In the genomic region with DNA sequence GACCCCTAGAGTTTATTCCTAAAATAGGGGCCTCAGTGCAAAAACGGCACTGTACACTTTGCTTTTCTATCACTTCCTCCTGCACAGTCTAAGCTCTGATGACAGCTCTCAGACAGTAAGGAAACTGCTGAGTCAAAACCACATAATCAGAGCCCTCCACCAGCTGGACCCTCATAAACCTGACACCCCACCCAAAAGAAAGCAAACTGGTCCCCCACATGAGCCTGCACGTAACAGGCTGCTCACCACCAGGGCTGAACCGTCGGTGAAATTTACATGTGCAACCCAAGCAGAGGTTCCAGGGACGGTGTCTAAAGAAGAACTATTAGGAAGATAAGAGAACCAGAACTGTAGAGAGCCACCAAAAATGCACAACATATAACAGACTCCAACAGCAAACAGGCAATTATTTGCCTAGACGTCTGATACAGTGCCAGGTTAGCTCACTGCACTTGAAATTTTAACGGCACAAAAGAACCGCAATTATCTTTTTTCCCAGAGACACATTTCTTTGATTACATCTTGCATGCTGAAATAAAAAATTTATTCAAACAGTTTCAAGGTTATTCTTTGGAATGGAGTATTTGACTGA, we compare ENCODE assay signal across 8 cellular contexts. TPM values are rescaled to one million over a fixed set of nuclear protein-coding genes. Genes with fewer than 3 reads are reported as not detected.
A peak's percentile ranks its signal among the peaks of the same experiment; 100 is the strongest.
DNase-seq lines count a peak whose midpoint lies in the region; ATAC-seq and TF ChIP-seq lines count a peak whose summit lies in the region.

No MANE protein-coding gene starts in this region.

- TF ChIP-seq CTCF in GM10266 (IDR thresholded peaks at IDR 0.05; ENCODE audit: control insufficient read depth, insufficient read depth, low read depth, missing control alignments) (no peak), brain (conservative IDR thresholded peaks at IDR 0.05) (no peak), osteoblast (IDR thresholded peaks at IDR 0.05; ENCODE audit: extremely low read depth, low read depth, low read length) (no peak), WERI-Rb-1 (IDR thresholded peaks at IDR 0.05; ENCODE audit: low read depth, low read length) (no peak), ascending aorta (IDR thresholded peaks at IDR 0.05) (no peak), neural progenitor cell (IDR thresholded peaks at IDR 0.05) (no peak)

- H3K27ac ChIP-seq in osteoblast (ENCODE audit: low read depth, low read length) (peak overlapping the region; percentile 38), WERI-Rb-1 (no peak overlapping the region), ascending aorta (no peak overlapping the region), neural progenitor cell (no peak overlapping the region)

- H3K4me1 Mint-ChIP-seq in brain (peaks cover 43% of the 10 kb centered on the region), neural progenitor cell (peaks cover 2% of the 10 kb centered on the region)

- H3K4me3 Mint-ChIP-seq in brain: peak overlapping the region in 3 of 5 experiments; percentile 14 to 55 (median 44)
- no peak overlapping the region for H3K4me3 Mint-ChIP-seq in neural progenitor cell

- DNase-seq in GM10266 (ENCODE audit: extremely low spot score): peak; percentile 30
- DNase-seq in NCI-H1436 (lab: John Stamatoyannopoulos, UW): peak; percentile 40
- DNase-seq in osteoblast (ENCODE audit: insufficient read length, low spot score, missing footprints): no peak
- no peak for DNase-seq in WERI-Rb-1
- no peak for DNase-seq in ascending aorta (ENCODE audit: low spot score in 2 of 2)
- no peak for DNase-seq in neural progenitor cell (ENCODE audit: low spot score)

- H3K4me1 ChIP-seq in osteoblast (ENCODE audit: insufficient read depth, low read length): peaks cover 37% of the 10 kb centered on the region
- H3K4me1 ChIP-seq in ascending aorta: peaks cover 6 to 38% of the 10 kb centered on the region in 2 donors
- H3K4me1 ChIP-seq in neural progenitor cell: no peaks in the 10 kb centered on the region

- intact Hi-C loops in ascending aorta (cut with DNase I): loop anchor here (2.0 kb wide), 1 partner anchor 19 kb away; a partner anchor contains a TSS

- H3K9me3 Mint-ChIP-seq in brain (no peaks in the 10 kb centered on the region), neural progenitor cell (no peaks in the 10 kb centered on the region)

- ATAC-seq in GM21825 (IDR thresholded peaks at IDR 0.05; ENCODE audit: unreplicated experiment): peak; percentile 70

- H3K9ac ChIP-seq in neural progenitor cell: no peak overlapping the region

- H3K79me2 ChIP-seq in osteoblast (ENCODE audit: insufficient read depth, low read length) (peaks cover 24% of the 10 kb centered on the region), neural progenitor cell (ENCODE audit: low read depth) (peaks cover 6% of the 10 kb centered on the region)

- H4K20me1 ChIP-seq in osteoblast (ENCODE audit: insufficient read depth, low read length): peaks cover 8% of the 10 kb centered on the region
- H4K20me1 ChIP-seq in neural progenitor cell (ENCODE audit: low read depth): no peaks in the 10 kb centered on the region

- no peaks in the 10 kb centered on the region for H3F3A ChIP-seq in neural progenitor cell (ENCODE audit: low read depth)

- H3K27ac Mint-ChIP-seq in brain (peak overlapping the region in 4 of 5 experiments; percentile 85 to 94 (median 92)), neural progenitor cell (no peak overlapping the region)

- H3K27me3 ChIP-seq in osteoblast (ENCODE audit: insufficient read depth, low read length): no peaks in the 10 kb centered on the region
- no peaks in the 10 kb centered on the region for H3K27me3 ChIP-seq in WERI-Rb-1 (ENCODE audit: insufficient read depth, low read depth, severe bottlenecking)
- H3K27me3 ChIP-seq in ascending aorta: no peaks in the 10 kb centered on the region
- no peaks in the 10 kb centered on the region for H3K27me3 ChIP-seq in neural progenitor cell

- no peak overlapping the region for H2AFZ ChIP-seq in osteoblast (ENCODE audit: low read length)
- H2AFZ ChIP-seq in neural progenitor cell (replicated peaks): no peak overlapping the region

- H3K36me3 Mint-ChIP-seq in brain: no peaks in the 10 kb centered on the region
- no peaks in the 10 kb centered on the region for H3K36me3 Mint-ChIP-seq in neural progenitor cell

- H3K36me3 ChIP-seq in osteoblast (ENCODE audit: insufficient read depth, low read length) (no peaks in the 10 kb centered on the region), WERI-Rb-1 (no peaks in the 10 kb centered on the region), ascending aorta (no peaks in the 10 kb centered on the region), neural progenitor cell (no peaks in the 10 kb centered on the region)

- H3K4me3 ChIP-seq in osteoblast (ENCODE audit: insufficient read depth, low read length): no peak overlapping the region
- H3K4me3 ChIP-seq in WERI-Rb-1 (ENCODE audit: low read depth, low read length): no peak overlapping the region
- H3K4me3 ChIP-seq in ascending aorta: no peak overlapping the region
- H3K4me3 ChIP-seq in neural progenitor cell: no peak overlapping the region

- peak overlapping the region; percentile 57 for H3K4me2 ChIP-seq in osteoblast (ENCODE audit: insufficient read depth, low read length)
- no peak overlapping the region for H3K4me2 ChIP-seq in neural progenitor cell

- H3K9me3 ChIP-seq in osteoblast (ENCODE audit: low read depth, low read length) (no peaks in the 10 kb centered on the region), WERI-Rb-1 (ENCODE audit: severe bottlenecking) (no peaks in the 10 kb centered on the region), ascending aorta (no peaks in the 10 kb centered on the region), neural progenitor cell (ENCODE audit: low read depth) (no peaks in the 10 kb centered on the region)

- H3K27me3 Mint-ChIP-seq in brain: no peaks in the 10 kb centered on the region
- H3K27me3 Mint-ChIP-seq in neural progenitor cell (ENCODE audit: insufficient read depth, low read depth): no peaks in the 10 kb centered on the region

RNA-seq across cellular contexts. Expression of a gene that starts 19.6 kb away (rescaled TPM):
- 8.2 TPM for polyA plus RNA-seq in brain (ENCODE audit: insufficient read depth, low read depth, low replicate concordance)
- total RNA-seq in osteoblast (60.4 and 68.0 TPM in 2 replicates), ascending aorta (128 TPM), neural progenitor cell (ENCODE audit: low replicate concordance) (9.2 and 10.3 TPM in 2 replicates)

Comparison
In these comparisons a context has a peak if more than half of its experiments do, and no peak if none do; other contexts are left out.
1. DNase-seq: peak in GM10266 (single experiment) and NCI-H1436 (single experiment); none in osteoblast (single experiment), WERI-Rb-1 (single experiment), ascending aorta (0 of 2) and neural progenitor cell (single experiment).